Comparison of ENCODE assay signal across 1 cellular context in genomic region chr21:35843911-35844667, GRCh38.
TF ChIP-seq lines count a peak whose summit lies in the region.

No MANE protein-coding gene starts in this region.

TF ChIP-seq in IMR-90, 13 proteins besides CTCF, POLR2A, EP300 and RAD21 (continued from another document):
- TF ChIP-seq FOS (IDR thresholded peaks at IDR 0.05; ENCODE audit: low read depth, low read length) (no peak), CEBPB (IDR thresholded peaks at IDR 0.05; ENCODE audit: low read depth, low read length) (no peak), USF2 (IDR thresholded peaks at IDR 0.05; ENCODE audit: low read depth, low read length) (no peak), MXI1 (IDR thresholded peaks at IDR 0.05; ENCODE audit: borderline replicate concordance, low read depth, low read length) (no peak), ELK1 (IDR thresholded peaks at IDR 0.05; ENCODE audit: borderline replicate concordance, low read depth, low read length) (no peak)
